In genomic region chr12:26010293-26010821, GRCh38 we compare ENCODE assay signal across 1 cellular context.
TF ChIP-seq lines count a peak whose summit lies in the region.

No MANE protein-coding gene starts in this region.

TF ChIP-seq in IMR-90, 13 proteins besides CTCF, POLR2A, EP300 and RAD21:
- TF ChIP-seq MXI1 (IDR thresholded peaks at IDR 0.05; ENCODE audit: borderline replicate concordance, low read depth, low read length): no peak
- no peak for TF ChIP-seq BHLHE40 (IDR thresholded peaks at IDR 0.05; ENCODE audit: low read depth, low read length)
- no peak for TF ChIP-seq SMC3 (IDR thresholded peaks at IDR 0.05; ENCODE audit: low read depth, low read length)
- no peak for TF ChIP-seq MAZ (IDR thresholded peaks at IDR 0.05; ENCODE audit: borderline replicate concordance, low read depth, low read length)
- TF ChIP-seq USF2 (IDR thresholded peaks at IDR 0.05; ENCODE audit: low read depth, low read length): no peak
- TF ChIP-seq RCOR1 (IDR thresholded peaks at IDR 0.05; ENCODE audit: insufficient replicate concordance, low read length): no peak
- TF ChIP-seq MAFK (IDR thresholded peaks at IDR 0.05; ENCODE audit: low read depth, low read length): no peak
TF ChIP-seq in IMR-90: peak in this region for 0.
